14 cellular contexts compared by ENCODE assay signal in genomic region chr1:19395678-19396192, GRCh38.
DNase-seq lines count a peak whose midpoint lies in the region; ATAC-seq, FAIRE-seq and TF ChIP-seq lines count a peak whose summit lies in the region.
"Had no signal": no experiment of that assay in that cellular context is flagged by ENCODE, and none has a peak within 500 bp of the region (broad histone marks: within the 10 kb centered on the region; RNA-seq: fewer than 3 reads in every experiment).

No MANE protein-coding gene starts in this region.

- no peak for TF ChIP-seq EP300 in K562 (IDR thresholded peaks at IDR 0.05; ENCODE audit: low read length)

- CTCF ChIA-PET in K562 (lab: Yijun Ruan, JAX; ENCODE audit: low intra/inter-chr PET ratio), result no interaction called here

- H3K9ac ChIP-seq in K562 (ENCODE audit: insufficient read depth in 1 of 2, low read depth in 2 of 2, low read length in 2 of 2), result 0 out of 4 replicates have a peak overlapping the region, but pooled peaks of 1 of the 2 experiments have one; percentile 21
- H3K9ac ChIP-seq in keratinocyte (ENCODE audit: control insufficient read depth, extremely low read depth, insufficient read depth, low read length), result no peak overlapping the region

- H3K36me3 ChIP-seq in K562 (ENCODE audit: control insufficient read depth, insufficient read depth, low read length) (no peaks in the 10 kb centered on the region), keratinocyte (ENCODE audit: control insufficient read depth in 2 of 2, extremely low read depth in 1 of 2, insufficient read depth in 2 of 2, low read length in 2 of 2) (peaks cover 6 to 10% of the 10 kb centered on the region in 2 experiments)

- TF ChIP-seq POLR2A in K562 (conservative IDR thresholded peaks at IDR 0.05), result no peak

- H3K27ac ChIP-seq in K562 (ENCODE audit: extremely low read depth, low read depth, low read length), result no peak overlapping the region
- no peak overlapping the region for H3K27ac ChIP-seq in keratinocyte (ENCODE audit: control insufficient read depth, insufficient read depth, low read length)
- H3K27ac ChIP-seq: upper lobe of left lung had no signal

- no peak for TF ChIP-seq RAD21 in K562 (CRISPR knock-in tag; conservative IDR thresholded peaks at IDR 0.05 in 1 of 2, IDR thresholded peaks at IDR 0.05 in 1 of 2)

- peaks cover 16 to 27% of the 10 kb centered on the region in 2 experiments for H3K4me1 ChIP-seq in K562 (replicated peaks in 1 of 2; ENCODE audit: control insufficient read depth in 2 of 2, insufficient read depth in 2 of 2, low read length in 2 of 2)
- H3K4me1 ChIP-seq in keratinocyte (ENCODE audit: control insufficient read depth, extremely low read depth, insufficient read depth, low read length), result peaks cover 17% of the 10 kb centered on the region

- intact Hi-C loops in K562 (cut with micrococcal nuclease), result no loop called here

- H3K4me2 ChIP-seq in K562 (ENCODE audit: insufficient read depth, low read length) (no peak overlapping the region), keratinocyte (ENCODE audit: control insufficient read depth, extremely low read depth, insufficient read depth, low read depth, low read length) (peak overlapping the region; percentile 46)

- TF ChIP-seq CTCF in AG10803 (conservative IDR thresholded peaks at IDR 0.05; ENCODE audit: low read length) (peak; percentile 32; the same call in 1 of the 2 replicates), K562 (IDR thresholded peaks at IDR 0.05 in 2 of 3, conservative IDR thresholded peaks at IDR 0.05 in 1 of 3; ENCODE audit: insufficient read depth in 2 of 3, low read depth in 1 of 3, low read length in 3 of 3) (no peak), keratinocyte (optimal IDR thresholded peaks at IDR 0.05 in 1 of 3, IDR thresholded peaks at IDR 0.05 in 1 of 3, conservative IDR thresholded peaks at IDR 0.05 in 1 of 3; ENCODE audit: extremely low read depth in 1 of 3, insufficient read depth in 2 of 3, low read length in 3 of 3) (peak in 2 of 3 experiments; percentile 10 to 17)

- FAIRE-seq in K562 (lab: Jason Lieb, UNC) (no peak), keratinocyte (lab: Jason Lieb, UNC) (peak; percentile 20)

- H3K27me3 ChIP-seq in K562 (ENCODE audit: control insufficient read depth in 2 of 2, insufficient read depth in 2 of 2, low read length in 2 of 2) (no peaks in the 10 kb centered on the region), keratinocyte (ENCODE audit: control insufficient read depth, extremely low read depth, insufficient read depth, low read length) (no peaks in the 10 kb centered on the region)
- H3K27me3 ChIP-seq: upper lobe of left lung had no signal

- H3K9me3 ChIP-seq in K562 (replicated peaks; ENCODE audit: control insufficient read depth, insufficient read depth, low read depth, low read length) (no peaks in the 10 kb centered on the region), keratinocyte (ENCODE audit: control insufficient read depth, low read depth, low read length) (no peaks in the 10 kb centered on the region)
- H3K9me3 ChIP-seq: upper lobe of left lung had no signal

- dilution Hi-C loops in keratinocyte (cut with MboI; ENCODE audit: extremely low pct_ligation_motif_present, low sequenced_read_pairs), result no loop called here

- H3K9me1 ChIP-seq in K562 (ENCODE audit: control insufficient read depth, insufficient read depth, low read length), result peaks cover 3% of the 10 kb centered on the region
- peaks cover 2% of the 10 kb centered on the region for H3K9me1 ChIP-seq in keratinocyte (ENCODE audit: control insufficient read depth, extremely low read depth, insufficient read depth, low read length)

- in situ Hi-C loops in K562 (cut with MboI), result no loop called here

- no peak overlapping the region for H3K4me3 ChIP-seq in AG10803 (ENCODE audit: low read length)
- H3K4me3 ChIP-seq in K562, result no peak overlapping the region
- H3K4me3 ChIP-seq in keratinocyte (ENCODE audit: control insufficient read depth in 2 of 3, extremely low read depth in 1 of 3, insufficient read depth in 2 of 3, low read depth in 1 of 3, low read length in 3 of 3), result no peak overlapping the region
- H3K4me3 ChIP-seq: upper lobe of left lung had no signal

- H3K79me2 ChIP-seq in K562 (ENCODE audit: control insufficient read depth, insufficient read depth, low read length) (peaks cover 25% of the 10 kb centered on the region), keratinocyte (ENCODE audit: control insufficient read depth, insufficient read depth, low read length) (peaks cover 77% of the 10 kb centered on the region)

- BruUV-seq in K562 (replicated peaks; lab: Mats Ljungman, UMichigan), result no TSS peak

- POLR2A ChIA-PET in K562 (lab: Yijun Ruan, JAX), result interaction anchor here (0.7 to 1.4 kb wide), 2 partner anchors 63 to 184 kb away, joined by 3 read pairs; no protein-coding TSS in a partner anchor

- H4K20me1 ChIP-seq in K562 (replicated peaks; ENCODE audit: control insufficient read depth, insufficient read depth, low read length), result peaks cover 27% of the 10 kb centered on the region
- H4K20me1 ChIP-seq in keratinocyte (ENCODE audit: control insufficient read depth, extremely low read depth, insufficient read depth, low read length), result peaks cover 32% of the 10 kb centered on the region

- H2AFZ ChIP-seq in K562 (ENCODE audit: low read depth, low read length), result no peak overlapping the region
- no peak overlapping the region for H2AFZ ChIP-seq in keratinocyte (ENCODE audit: control insufficient read depth, low read length)

- DNase-seq in AG10803 (ENCODE audit: low read depth), result peak; percentile 81
- peak; percentile 18 for DNase-seq in HCEC 1CT
- DNase-seq in K562 (ENCODE audit: extremely low read depth in 1 of 4, low spot score in 3 of 4), result no peak
- peak; percentile 48 for DNase-seq in keratinocyte (ENCODE audit: low read depth, low spot score)
- no peak for DNase-seq in NCI-H2196 (lab: John Stamatoyannopoulos, UW; ENCODE audit: unreplicated experiment)
- no peak for DNase-seq in anterior cingulate cortex (lab: John Stamatoyannopoulos, UW)
- DNase-seq in SHP77 treated with DMSO at 0.1 percent for 48 hours (lab: John Stamatoyannopoulos, UW), result no peak
- no peak for DNase-seq in NCI-H1048 (lab: John Stamatoyannopoulos, UW)
- DNase-seq: activated CD4-positive, alpha-beta T cell treated with anti-CD3 and anti-CD28 coated beads, Interleukin-2, amount 10 ng/mL, durations not matched to agents 24 days and 14 days; caudate nucleus; DMS153; NCI-H187; stimulated activated CD4-positive, alpha-beta T cell treated with anti-CD3 and anti-CD28 coated beads, Interleukin-4, amount 100 ng/mL, for 4 hours; upper lobe of left lung had no signal

- 80% methylated on average over 16 of the region's 16 CpGs for WGBS in K562 (ENCODE audit: insufficient coverage, low coverage, missing lambda C conversion rate)

- ATAC-seq in K562, result no peak

TF ChIP-seq in K562, 482 proteins besides CTCF, POLR2A, EP300 and RAD21:
- TF ChIP-seq ZBTB33 (CRISPR knock-in tag; IDR thresholded peaks at IDR 0.05) (peak; percentile 39; the same call in 1 of the 2 replicates), KAT8 (IDR thresholded peaks at IDR 0.05; ENCODE audit: low read depth) (no peak)

Comparison
In these comparisons a context has a peak if more than half of its experiments do, and no peak if none do; other contexts are left out.
1. DNase-seq: peak in AG10803 (single experiment), HCEC 1CT (single experiment) and keratinocyte (single experiment); none in K562 (0 of 4), NCI-H2196 (single experiment), anterior cingulate cortex (0 of 58), SHP77 treated with DMSO at 0.1 percent for 48 hours (single experiment) and NCI-H1048 (single experiment).
2. CTCF ChIP-seq: peak in AG10803 (single experiment) and keratinocyte (2 of 3); none in K562 (0 of 3).